In genomic region chr17:32264140-32264799, GRCh38 we compare ENCODE assay signal across 10 cellular contexts.
A peak's percentile ranks its signal among the peaks of the same experiment; 100 is the strongest.
DNase-seq lines count a peak whose midpoint lies in the region; ATAC-seq and TF ChIP-seq lines count a peak whose summit lies in the region.
"Had no signal": no experiment of that assay in that cellular context is flagged by ENCODE, and none has a peak within 500 bp of the region (broad histone marks: within the 10 kb centered on the region; RNA-seq: fewer than 3 reads in every experiment).

No MANE protein-coding gene starts in this region.

- no peak overlapping the region for H3K4me3 ChIP-seq in fibroblast of mammary gland (ENCODE audit: control insufficient read depth, low read depth, low read length)

- peak overlapping the region; percentile 71 for H3K4me3 Mint-ChIP-seq in T-helper 1 cell treated with Interleukin-12 subunit alpha and Interleukin-12 subunit beta and Interleukin-4 antibody, amounts not matched to agents 30 μg/mL and 1 μg/mL, for 36 hours

- H3K9me3 Mint-ChIP-seq in T-helper 1 cell treated with Interleukin-12 subunit alpha and Interleukin-12 subunit beta and Interleukin-4 antibody, amounts not matched to agents 30 μg/mL and 1 μg/mL, for 36 hours = no peaks in the 10 kb centered on the region

- no peak for DNase-seq in T-helper 1 cell
- DNase-seq in NCI-H446 treated with DMSO at 0.1 percent for 48 hours (lab: John Stamatoyannopoulos, UW) = peak; percentile 18
- no peak for DNase-seq in fibroblast of mammary gland (ENCODE audit: low read depth)
- DNase-seq in pons (ENCODE audit: low spot score) = peak; percentile 52
- no peak for DNase-seq in NCI-H2029 (lab: John Stamatoyannopoulos, UW)
- no peak for DNase-seq in NCI-H748 (lab: John Stamatoyannopoulos, UW; ENCODE audit: unreplicated experiment)
- DNase-seq: central memory CD4-positive, alpha-beta T cell had no signal

- H3K27ac Mint-ChIP-seq in T-helper 1 cell treated with Interleukin-12 subunit alpha and Interleukin-12 subunit beta and Interleukin-4 antibody, amounts not matched to agents 30 μg/mL and 1 μg/mL, for 36 hours = no peak overlapping the region

- ATAC-seq in GM21786 (IDR thresholded peaks at IDR 0.05; ENCODE audit: unreplicated experiment) = no peak
- ATAC-seq: activated CD4-positive, CD25-positive, alpha-beta regulatory T cell treated with anti-CD3 and anti-CD28 coated beads, Interleukin-2, amount 50 U/mL, for 24 hours had no signal

- H3K36me3 Mint-ChIP-seq in T-helper 1 cell treated with Interleukin-12 subunit alpha and Interleukin-12 subunit beta and Interleukin-4 antibody, amounts not matched to agents 30 μg/mL and 1 μg/mL, for 36 hours (ENCODE audit: low read depth) = peaks cover 2% of the 10 kb centered on the region

- H3K4me1 Mint-ChIP-seq in T-helper 1 cell treated with Interleukin-12 subunit alpha and Interleukin-12 subunit beta and Interleukin-4 antibody, amounts not matched to agents 30 μg/mL and 1 μg/mL, for 36 hours (ENCODE audit: low read depth) = peaks cover 15% of the 10 kb centered on the region

- TF ChIP-seq CTCF in fibroblast of mammary gland (conservative IDR thresholded peaks at IDR 0.05; ENCODE audit: control insufficient read depth, insufficient read depth, low read depth, low read length) = peak; percentile 9

- H3K27me3 Mint-ChIP-seq in T-helper 1 cell treated with Interleukin-12 subunit alpha and Interleukin-12 subunit beta and Interleukin-4 antibody, amounts not matched to agents 30 μg/mL and 1 μg/mL, for 36 hours (ENCODE audit: low read depth) = peaks cover 84% of the 10 kb centered on the region

Comparison
In these comparisons a context has a peak if more than half of its experiments do, and no peak if none do; other contexts are left out.
1. DNase-seq: peak in NCI-H446 treated with DMSO at 0.1 percent for 48 hours (single experiment) and pons (single experiment); none in T-helper 1 cell (0 of 5), fibroblast of mammary gland (single experiment), NCI-H2029 (single experiment) and NCI-H748 (single experiment).